ENCODE assay signal across 10 cellular contexts in genomic region chr5:1130218-1130946, GRCh38. TPM values are rescaled to one million over a fixed set of nuclear protein-coding genes. Genes with fewer than 3 reads are reported as not detected.
DNase-seq lines count a peak whose midpoint lies in the region; ATAC-seq and TF ChIP-seq lines count a peak whose summit lies in the region.
"Had no signal": no experiment of that assay in that cellular context is flagged by ENCODE, and none has a peak within 500 bp of the region (broad histone marks: within the 10 kb centered on the region; RNA-seq: fewer than 3 reads in every experiment).

No MANE protein-coding gene starts in this region.

- H3K4me3 ChIP-seq in Peyer's patch (peak overlapping the region in 1 of 4 donors; percentile 22), mucosa of stomach (ENCODE audit: low read length) (no peak overlapping the region)
- H3K4me3 ChIP-seq: SJCRH30 had no signal

- peak in 2 of 6 experiments; percentile 23 to 40 for TF ChIP-seq CTCF in Peyer's patch (IDR thresholded peaks at IDR 0.05)

- H3K4me1 ChIP-seq in Peyer's patch (peaks cover 0 to 43% (median 0%) of the 10 kb centered on the region in 4 donors), mucosa of stomach (ENCODE audit: control insufficient read depth, insufficient read depth, low read length) (peaks cover 48% of the 10 kb centered on the region)

- H3K9me3 ChIP-seq in Peyer's patch (no peaks in the 10 kb centered on the region), mucosa of stomach (ENCODE audit: control insufficient read depth, low read length) (no peaks in the 10 kb centered on the region)
- H3K9me3 ChIP-seq: SJCRH30 had no signal

- ATAC-seq in GM18519 (IDR thresholded peaks at IDR 0.05; ENCODE audit: low FRiP score, unreplicated experiment) = no peak
- ATAC-seq in HG03378 (IDR thresholded peaks at IDR 0.05; ENCODE audit: unreplicated experiment) = no peak
- ATAC-seq in HG02798 (IDR thresholded peaks at IDR 0.05; ENCODE audit: poor library complexity, unreplicated experiment) = no peak

- DNase-seq in DMS53 treated with DMSO at 0.1 percent for 48 hours (lab: John Stamatoyannopoulos, UW; ENCODE audit: unreplicated experiment) = peak; percentile 97
- DNase-seq in NCI-H1417 treated with DMSO at 0.1 percent for 48 hours (lab: John Stamatoyannopoulos, UW) = peak; percentile 92
- peak in 2 of 3 donors; percentile 76 to 83 for DNase-seq in Peyer's patch
- DNase-seq in cerebellum (ENCODE audit: low spot score) = no peak
- DNase-seq: activated CD4-positive, alpha-beta T cell treated with anti-CD3 and anti-CD28 coated beads, Interleukin-2, amount 50 U/mL, for 48 hours; SJCRH30 had no signal

- peak; percentile 47 to 64 for TF ChIP-seq POLR2A in Peyer's patch (IDR thresholded peaks at IDR 0.05)

- peak overlapping the region in 3 of 4 donors; percentile 62 to 88 (median 86) for H3K27ac ChIP-seq in Peyer's patch
- H3K27ac ChIP-seq: SJCRH30 had no signal

- peak overlapping the region; percentile 59 for H3K9ac ChIP-seq in mucosa of stomach (ENCODE audit: low read length)

- H3K27me3 ChIP-seq in Peyer's patch (no peaks in the 10 kb centered on the region), mucosa of stomach (ENCODE audit: control insufficient read depth, insufficient read depth, low read length) (peaks cover 3% of the 10 kb centered on the region)
- H3K27me3 ChIP-seq: SJCRH30 had no signal

- H3K36me3 ChIP-seq in Peyer's patch (no peaks in the 10 kb centered on the region), mucosa of stomach (ENCODE audit: control insufficient read depth, insufficient read depth, low read length) (no peaks in the 10 kb centered on the region)
- H3K36me3 ChIP-seq: SJCRH30 had no signal

RNA-seq across cellular contexts. Expression of gene SLC12A7, which starts 18.5 kb away (rescaled TPM):
- 100 to 1,000 TPM in 3 of 4 donors, 10 to 100 TPM in 1; 87.2 to 182 (median 116) TPM for total RNA-seq in Peyer's patch
- total RNA-seq in cerebellum = 10.1 TPM
